10 cellular contexts compared by ENCODE assay signal in the genomic region with DNA sequence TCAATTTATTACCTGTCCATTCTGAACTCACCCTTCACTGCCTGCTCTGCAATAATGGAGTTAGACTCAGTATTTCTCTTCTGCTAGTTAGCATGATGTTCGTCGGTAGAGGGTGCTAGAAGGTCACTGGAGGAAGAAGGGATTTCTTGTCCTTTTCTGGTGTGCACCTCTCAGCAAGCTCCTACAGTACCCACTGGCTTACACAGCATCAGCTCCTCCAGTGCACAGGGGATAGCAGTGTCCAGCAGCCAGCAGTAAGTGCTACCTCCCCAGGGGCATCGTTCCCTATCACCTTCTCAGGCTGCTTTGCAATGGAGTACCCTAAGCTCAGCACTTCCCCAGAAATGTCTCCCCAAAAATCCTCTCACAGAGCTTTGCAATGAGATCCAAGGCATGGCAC. TPM values are rescaled to one million over a fixed set of nuclear protein-coding genes. Genes with fewer than 3 reads are reported as not detected.
DNase-seq lines count a peak whose midpoint lies in the region; ATAC-seq, FAIRE-seq and TF ChIP-seq lines count a peak whose summit lies in the region.
"Had no signal": no experiment of that assay in that cellular context is flagged by ENCODE, and none has a peak within 500 bp of the region (broad histone marks: within the 10 kb centered on the region; RNA-seq: fewer than 3 reads in every experiment).

No MANE protein-coding gene starts in this region.

- ATAC-seq in GM18870 (IDR thresholded peaks at IDR 0.05; ENCODE audit: unreplicated experiment), result no peak
- ATAC-seq: naive thymus-derived CD4-positive, alpha-beta T cell had no signal

- TF ChIP-seq CTCF in fibroblast of villous mesenchyme (IDR thresholded peaks at IDR 0.05; ENCODE audit: insufficient read depth, low read depth, low read length), result peak; percentile 57

- peak; percentile 7 for DNase-seq in COLO668 (lab: John Stamatoyannopoulos, UW; ENCODE audit: unreplicated experiment)
- DNase-seq in GM19239 (ENCODE audit: insufficient read length, low spot score), result no peak
- DNase-seq in RPMI7951 (ENCODE audit: low read depth), result peak; percentile 53
- DNase-seq in fibroblast of villous mesenchyme (ENCODE audit: low read depth), result peak; percentile 65
- DNase-seq in NCI-H2107 (lab: John Stamatoyannopoulos, UW), result no peak
- no peak for DNase-seq in SKM-1 (lab: John Stamatoyannopoulos, UW; ENCODE audit: unreplicated experiment)
- no peak for DNase-seq in activated CD4-positive, CD25-positive, alpha-beta regulatory T cell treated with anti-CD3 and anti-CD28 coated beads, Interleukin-2, amount 50 U/mL, for 72 hours
- DNase-seq: activated T-cell treated with anti-CD3 and anti-CD28 coated beads, Interleukin-2, amount 50 U/mL, for 4 hours had no signal

- H3K4me3 ChIP-seq in fibroblast of villous mesenchyme (ENCODE audit: low read depth, low read length), result no peak overlapping the region

- FAIRE-seq in GM19239 (lab: Jason Lieb, UNC), result peak; percentile 49

RNA-seq across cellular contexts. Expression of gene APC, which starts 45.9 kb away (rescaled TPM):
- 22.6 and 23.4 TPM in 2 replicates for total RNA-seq in RPMI7951 (2014; rRNA removed; shearing (Covaris generic))
- total RNA-seq in fibroblast of villous mesenchyme, result 57.0 and 69.1 TPM in 2 replicates

Comparison
In these comparisons a context has a peak if more than half of its experiments do, and no peak if none do; other contexts are left out.
1. DNase-seq: peak in COLO668 (single experiment), RPMI7951 (single experiment) and fibroblast of villous mesenchyme (single experiment); none in GM19239 (single experiment), NCI-H2107 (single experiment), SKM-1 (single experiment) and activated CD4-positive, CD25-positive, alpha-beta regulatory T cell treated with anti-CD3 and anti-CD28 coated beads, Interleukin-2, amount 50 U/mL, for 72 hours (single experiment).